In genomic region chr10:88019753-88020152, GRCh38 we compare ENCODE assay signal across 23 cellular contexts.
"Had no signal": no experiment of that assay in that cellular context is flagged by ENCODE, and none has a peak within 500 bp of the region (broad histone marks: within the 10 kb centered on the region; RNA-seq: fewer than 3 reads in every experiment).

No MANE protein-coding gene starts in this region.

- H3K27me3 Mint-ChIP-seq: naive B cell, progenitor cell of endocrine pancreas, type B pancreatic cell had no signal

- H3K27me3 ChIP-seq: dorsolateral prefrontal cortex, gastroesophageal sphincter, pancreas, uterus had no signal

- H3K4me1 Mint-ChIP-seq: immature natural killer cell, nephron had no signal

- H3K9me3 Mint-ChIP-seq: immature natural killer cell, nephron had no signal

- H3K4me3 ChIP-seq: dorsolateral prefrontal cortex, gastroesophageal sphincter, lung, pancreas, smooth muscle cell, uterus had no signal

- H3K9me3 ChIP-seq: gastroesophageal sphincter, pancreas, uterus had no signal

- H3K4me3 Mint-ChIP-seq: immature natural killer cell, naive B cell, nephron, type B pancreatic cell had no signal

- H3K36me3 Mint-ChIP-seq: type B pancreatic cell had no signal

- ATAC-seq: esophagus mucosa, gastroesophageal sphincter, left colon, left ventricle myocardium superior, pancreas, right cardiac atrium had no signal

- H3K27ac ChIP-seq: dorsolateral prefrontal cortex, gastroesophageal sphincter, pancreas, uterus had no signal

- DNase-seq: cortex of kidney; dorsolateral prefrontal cortex; effector CD8-positive, alpha-beta T cell; glutamatergic neuron; immature natural killer cell; kidney; left colon; left ventricle myocardium superior; mesendoderm; naive B cell; occipital lobe; pancreas; right cardiac atrium; stimulated activated CD4-positive, alpha-beta T cell treated with anti-CD3 and anti-CD28 coated beads, Interleukin-2, amount 100 ng/mL, for 48 hours; stimulated activated naive CD4-positive, alpha-beta T cell treated with Interleukin-2 at 50 U/mL for 16 hours; uterus had no signal

- H3K4me2 ChIP-seq: smooth muscle cell had no signal

- H3K4me1 ChIP-seq: gastroesophageal sphincter, pancreas, uterus had no signal

- H3K27ac Mint-ChIP-seq: immature natural killer cell, nephron, progenitor cell of endocrine pancreas, type B pancreatic cell had no signal

- H3K36me3 ChIP-seq: gastroesophageal sphincter, pancreas, uterus had no signal
